1 cellular context compared by ENCODE assay signal in genomic region chr9:71608825-71609452, GRCh38.
TF ChIP-seq lines count a peak whose summit lies in the region.

No MANE protein-coding gene starts in this region.

TF ChIP-seq in WTC11, 78 proteins besides CTCF, POLR2A, EP300 and RAD21 (continued from another document):
- TF ChIP-seq ZNF423 (CRISPR knock-in tag; IDR thresholded peaks at IDR 0.05): peak; percentile 24; the same call in 1 of the 2 replicates
- TF ChIP-seq SOX15 (CRISPR knock-in tag; IDR thresholded peaks at IDR 0.05): no peak
- no peak for TF ChIP-seq ATF1 (CRISPR knock-in tag; IDR thresholded peaks at IDR 0.05)
